ENCODE assay signal across 8 cellular contexts in the genomic region with DNA sequence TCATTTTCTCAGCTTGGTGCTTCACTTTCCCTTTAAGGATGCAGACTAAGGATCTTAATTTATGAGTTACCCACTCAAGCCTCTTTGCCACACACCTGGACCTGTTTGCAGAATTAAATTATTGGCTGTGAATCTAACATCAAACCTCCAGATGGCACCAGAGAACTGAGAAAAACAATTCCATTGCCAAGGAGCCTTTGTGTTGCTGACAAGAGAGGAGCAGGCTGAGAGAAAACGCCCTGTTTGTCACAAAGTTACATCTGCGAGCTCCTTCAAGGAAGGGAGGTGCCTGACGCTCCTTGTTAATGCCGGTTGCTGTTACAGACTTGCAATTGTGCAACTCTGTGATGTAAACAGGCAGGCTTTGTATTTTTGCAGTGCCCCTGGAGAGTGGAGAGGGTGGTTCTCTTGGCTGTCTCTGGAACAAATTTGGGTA. TPM values are rescaled to one million over a fixed set of nuclear protein-coding genes. Genes with fewer than 3 reads are reported as not detected.
A peak's percentile ranks its signal among the peaks of the same experiment; 100 is the strongest.
DNase-seq lines count a peak whose midpoint lies in the region; ATAC-seq, FAIRE-seq and TF ChIP-seq lines count a peak whose summit lies in the region.

No MANE protein-coding gene starts in this region.

- FAIRE-seq in pancreas (lab: Jason Lieb, UNC): no peak

- H3K36me3 ChIP-seq in CD8-positive, alpha-beta T cell (ENCODE audit: insufficient read depth, low read length): no peaks in the 10 kb centered on the region
- no peaks in the 10 kb centered on the region for H3K36me3 ChIP-seq in pancreas

- TF ChIP-seq CTCF in CD8-positive, alpha-beta T cell (IDR thresholded peaks at IDR 0.05): peak; percentile 49
- TF ChIP-seq CTCF in pancreas (IDR thresholded peaks at IDR 0.05): peak in 1 of 4 donors; percentile 31

- peaks cover 11% of the 10 kb centered on the region for H3K27me3 Mint-ChIP-seq in CD8-positive, alpha-beta T cell (ENCODE audit: low read depth)

- H3K4me1 ChIP-seq in CD8-positive, alpha-beta T cell (ENCODE audit: insufficient read depth, low read length): peaks cover 8% of the 10 kb centered on the region
- H3K4me1 ChIP-seq in pancreas: no peaks in the 10 kb centered on the region

- no peak overlapping the region for H3K4me3 Mint-ChIP-seq in CD8-positive, alpha-beta T cell

- intact Hi-C loops in CD8-positive, alpha-beta T cell (cut with DNase I, micrococcal nuclease): loop anchor here in 1 of 2 experiments (2.0 kb wide), 1 partner anchor 788 kb away; no protein-coding TSS in a partner anchor
- intact Hi-C loops in pancreas (cut with DNase I): no loop called here

- peak in 3 of 7 experiments; percentile 16 to 52 (median 25) for DNase-seq in CD8-positive, alpha-beta T cell
- peak; percentile 74 for DNase-seq in H4 (ENCODE audit: low spot score)
- DNase-seq in NCI-H2196 treated with DMSO at 0.1 percent for 48 hours (lab: John Stamatoyannopoulos, UW; ENCODE audit: unreplicated experiment): peak; percentile 48
- DNase-seq in activated T-cell treated with anti-CD3 and anti-CD28 coated beads, Interleukin-2, amount 50 U/mL, for 1 hour: peak; percentile 26
- peak; percentile 49 for DNase-seq in glomerular visceral epithelial cell (ENCODE audit: extremely low spot score)
- peak in 1 of 6 donors; percentile 21 for DNase-seq in pancreas
- no peak for DNase-seq in activated effector memory CD4-positive, alpha-beta T cell treated with anti-CD3 and anti-CD28 coated beads, Interleukin-2, amount 50 U/mL, for 16 hours

- H3K4me3 ChIP-seq in CD8-positive, alpha-beta T cell (ENCODE audit: low read depth, low read length): no peak overlapping the region
- no peak overlapping the region for H3K4me3 ChIP-seq in pancreas

- H3K27me3 ChIP-seq in CD8-positive, alpha-beta T cell (ENCODE audit: insufficient read depth, low read length): no peaks in the 10 kb centered on the region
- H3K27me3 ChIP-seq in pancreas: no peaks in the 10 kb centered on the region

- no peaks in the 10 kb centered on the region for H3K9me3 Mint-ChIP-seq in CD8-positive, alpha-beta T cell

- ATAC-seq in CD8-positive, alpha-beta T cell: peak; percentile 54
- ATAC-seq in pancreas: peak; percentile 50 to 80 (median 78)
- ATAC-seq in GM18867 (IDR thresholded peaks at IDR 0.05; ENCODE audit: unreplicated experiment): no peak

- 21% methylated on average over 4 of the region's 4 CpGs for WGBS in pancreas, 2 donors

- no peaks in the 10 kb centered on the region for H3K36me3 Mint-ChIP-seq in CD8-positive, alpha-beta T cell

- peaks cover 12% of the 10 kb centered on the region for H3K4me1 Mint-ChIP-seq in CD8-positive, alpha-beta T cell (ENCODE audit: low read depth)

- CTCF ChIA-PET in CD8-positive, alpha-beta T cell (lab: Charles Lee): interaction anchor here (0.6 to 5.1 kb wide), 19 partner anchors 9 to 1180 kb away, joined by 3 to 33 read pairs (median 4); no protein-coding TSS in a partner anchor

- H3K27ac Mint-ChIP-seq in CD8-positive, alpha-beta T cell: no peak overlapping the region

- no peaks in the 10 kb centered on the region for H3K9me3 ChIP-seq in CD8-positive, alpha-beta T cell (ENCODE audit: low read length)
- H3K9me3 ChIP-seq in pancreas: no peaks in the 10 kb centered on the region

- no peak overlapping the region for H3K27ac ChIP-seq in CD8-positive, alpha-beta T cell (ENCODE audit: low read depth, low read length)
- H3K27ac ChIP-seq in pancreas: no peak overlapping the region

- POLR2A ChIA-PET in CD8-positive, alpha-beta T cell (lab: Charles Lee): interaction anchor here (1.6 kb wide), 1 partner anchor 16 kb away, joined by 5 read pairs; no protein-coding TSS in a partner anchor

RNA-seq across cellular contexts. Expression of a gene that starts 36.3 kb away (rescaled TPM):
- total RNA-seq in CD8-positive, alpha-beta T cell: not detected
- not detected in 2 replicates for total RNA-seq in H4 (2014; rRNA removed; shearing (Covaris generic))
- total RNA-seq in pancreas: under 1 TPM in 1 of 6 donors, not detected in 5; 0.03 TPM
- under 1 TPM in 1 of 2 donors, not detected in 1; 0.05 TPM for polyA plus RNA-seq in pancreas
